Comparison of ENCODE assay signal across 8 cellular contexts in genomic region chr19:44071824-44072542, GRCh38. TPM values are rescaled to one million over a fixed set of nuclear protein-coding genes. Genes with fewer than 3 reads are reported as not detected.
A peak's percentile ranks its signal among the peaks of the same experiment; 100 is the strongest.
DNase-seq lines count a peak whose midpoint lies in the region; ATAC-seq and TF ChIP-seq lines count a peak whose summit lies in the region.

ZNF284 (plus strand) TSS chr19:44072159; CDS start chr19:44076390, 4,231 bp downstream.

- H2BK120ac ChIP-seq in H9 (ENCODE audit: low read depth, low read length, poor library complexity, severe bottlenecking) = no peak within 1 kb of the TSS

- peaks cover 19 to 30% (median 30%) of the 10 kb centered on the region in 3 experiments for H3K36me3 Mint-ChIP-seq in H9 (ENCODE audit: insufficient read depth in 1 of 3, low read depth in 3 of 3)

- no peak within 1 kb of the TSS for H3K18ac ChIP-seq in H9 (ENCODE audit: insufficient read length, low read depth, low read length)

- TF ChIP-seq CTCF in H9 (conservative IDR thresholded peaks at IDR 0.05) (no peak), heart right ventricle (IDR thresholded peaks at IDR 0.05) (no peak), upper lobe of left lung (IDR thresholded peaks at IDR 0.05) (peak in 1 of 6 experiments; percentile 20)

- TF ChIP-seq POLR2A in upper lobe of left lung (IDR thresholded peaks at IDR 0.05) = peak in 2 of 4 donors; percentile 22 to 37

- no peak within 1 kb of the TSS for H3K56ac ChIP-seq in H9 (ENCODE audit: insufficient read length, low read depth, low read length)

- no peak within 1 kb of the TSS for H4K91ac ChIP-seq in H9 (ENCODE audit: insufficient read length, low read depth, low read length)

- no peak within 1 kb of the TSS for H3K4ac ChIP-seq in H9 (ENCODE audit: low read depth, low read length)

- H3K27me3 ChIP-seq in H9 (ENCODE audit: insufficient read depth, low read length) = no peaks in the 10 kb centered on the region; the same call in 1 of the 2 replicates
- H3K27me3 ChIP-seq in heart right ventricle = no peaks in the 10 kb centered on the region
- H3K27me3 ChIP-seq in upper lobe of left lung = no peaks in the 10 kb centered on the region

- no peak within 1 kb of the TSS for H2BK12ac ChIP-seq in H9 (ENCODE audit: insufficient read length, low read depth, low read length)

- peak within 1 kb of the TSS; percentile 88 to 89 for H3K4me3 Mint-ChIP-seq in H9

- H3K14ac ChIP-seq in H9 (ENCODE audit: insufficient read depth, low read length) = no peak within 1 kb of the TSS

- H3K9ac ChIP-seq in H9 (ENCODE audit: extremely low read depth, insufficient read length, low read length) = peak within 1 kb of the TSS; percentile 27

- no CpG with 5 or more reads among the region's 40 CpGs for WGBS in H9 (ENCODE audit: extremely low coverage, insufficient read length, low lambda C conversion rate)
- WGBS in adipose tissue, 3 donors = 1 to 2% (median 1%) methylated on average over 40 of the region's 40 CpGs
- 0 to 1% methylated on average over 40 of the region's 40 CpGs for WGBS in heart right ventricle, 2 donors
- 0% methylated on average over 26 to 38 of the region's 40 CpGs for WGBS in upper lobe of left lung, 2 donors

- H2AFZ ChIP-seq in H9 (ENCODE audit: low read length) = peak within 1 kb of the TSS; percentile 68

- no peak within 1 kb of the TSS for H2AK5ac ChIP-seq in H9 (ENCODE audit: insufficient read length, low read length)

- H3K36me3 ChIP-seq in heart right ventricle (peaks cover 0 to 25% (median 8%) of the 10 kb centered on the region in 9 donors), upper lobe of left lung (peaks cover 0 to 5% (median 4%) of the 10 kb centered on the region in 4 donors)

- H4K20me1 ChIP-seq in H9 (ENCODE audit: control insufficient read depth, insufficient read depth, insufficient read length) = no peaks in the 10 kb centered on the region

- no peak within 1 kb of the TSS for H2BK15ac ChIP-seq in H9 (ENCODE audit: low read depth, low read length)

- H2BK5ac ChIP-seq in H9 (ENCODE audit: insufficient read length, low read length) = no peak within 1 kb of the TSS

- no peaks in the 10 kb centered on the region for H3K79me1 ChIP-seq in H9 (ENCODE audit: insufficient read depth, low read depth, low read length, poor library complexity, severe bottlenecking)

- peaks cover 33 to 39% of the 10 kb centered on the region in 2 experiments for H3K9me3 Mint-ChIP-seq in H9

- H3K23ac ChIP-seq in H9 (ENCODE audit: insufficient read length, low read depth, low read length) = no peak within 1 kb of the TSS

- no peaks in the 10 kb centered on the region for H3K79me2 ChIP-seq in H9 (ENCODE audit: insufficient read depth, low read length)

- H3K27me3 Mint-ChIP-seq in H9 (ENCODE audit: low read depth) = peaks cover 33% of the 10 kb centered on the region

- intact Hi-C loops in heart right ventricle (cut with DNase I) = loop anchor here in 3 of 10 donors (2.0 to 5.0 kb wide), 4 partner anchors 19 to 70 kb away; partner anchors contain the start of genes ZNF223 (in 1 of the 3), ZNF224 (in 1 of the 3) and ZNF230 (in 1 of the 3)

- TF ChIP-seq EP300 in upper lobe of left lung (IDR thresholded peaks at IDR 0.05) = no peak

- H4K8ac ChIP-seq in H9 (replicated peaks; ENCODE audit: insufficient read length, low read depth, low read length) = no peak within 1 kb of the TSS

- peaks cover 12 to 16% of the 10 kb centered on the region in 2 experiments for H3K4me1 Mint-ChIP-seq in H9

- H3K27ac Mint-ChIP-seq in H9 = peak within 1 kb of the TSS in 2 of 3 experiments; percentile 65 to 70; a peak in 3 of 7 replicates

- H3K27ac ChIP-seq in H9 (ENCODE audit: insufficient read length, low read depth, low read length) = no peak within 1 kb of the TSS
- peak within 1 kb of the TSS; percentile 59 for H3K27ac ChIP-seq in adipose tissue (ENCODE audit: low read depth, low read length)
- H3K27ac ChIP-seq in heart right ventricle = peak within 1 kb of the TSS in 8 of 10 donors; percentile 51 to 72 (median 63)
- H3K27ac ChIP-seq in upper lobe of left lung = peak within 1 kb of the TSS; percentile 21 to 71 (median 59)

- no peak within 1 kb of the TSS for H3T11ph ChIP-seq in H9 (ENCODE audit: low read length)

- no peaks in the 10 kb centered on the region for H3K4me1 ChIP-seq in H9 (ENCODE audit: insufficient read depth, low read length)
- H3K4me1 ChIP-seq in heart right ventricle = peaks cover 0 to 21% (median 15%) of the 10 kb centered on the region in 9 donors
- H3K4me1 ChIP-seq in upper lobe of left lung = peaks cover 4 to 17% (median 13%) of the 10 kb centered on the region in 4 donors

- peaks cover 14% of the 10 kb centered on the region for H3K23me2 ChIP-seq in H9 (ENCODE audit: insufficient read length, low read depth, low read length, poor library complexity, severe bottlenecking)

- peak within 1 kb of the TSS; percentile 86 for H3K4me2 ChIP-seq in H9 (ENCODE audit: insufficient read depth, insufficient read length, low read length)

- DNase-seq in ELR (ENCODE audit: low read depth) (peak; percentile 93), H9 (peak; percentile 95), NCI-H1092 treated with DMSO at 0.1 percent for 48 hours (lab: John Stamatoyannopoulos, UW) (peak; percentile 65), T follicular helper cell (ENCODE audit: low read depth) (peak; percentile 78), heart right ventricle (peak; percentile 80 to 91), pons (ENCODE audit: low spot score) (peak; percentile 95), upper lobe of left lung (peak; percentile 73 to 90)

- peak; percentile 97 to 100 (median 100) for ATAC-seq in heart right ventricle
- ATAC-seq in upper lobe of left lung (ENCODE audit: low FRiP score in 2 of 2) = peak; percentile 97 to 99

- H3K9me3 ChIP-seq in H9 (ENCODE audit: control insufficient read depth, low read depth, low read length) = peaks cover under 1% of the 10 kb centered on the region
- peaks cover 0 to 45% (median 14%) of the 10 kb centered on the region in 11 donors for H3K9me3 ChIP-seq in heart right ventricle
- peaks cover 6 to 23% (median 13%) of the 10 kb centered on the region in 4 donors for H3K9me3 ChIP-seq in upper lobe of left lung

- peak within 1 kb of the TSS; percentile 48 to 76 (median 69) for H3K4me3 ChIP-seq in heart right ventricle
- H3K4me3 ChIP-seq in upper lobe of left lung = peak within 1 kb of the TSS; percentile 53 to 83 (median 72)

- no peak within 1 kb of the TSS for H2BK20ac ChIP-seq in H9 (ENCODE audit: low read depth, low read length, poor library complexity, severe bottlenecking)

- no peak within 1 kb of the TSS for H4K5ac ChIP-seq in H9 (ENCODE audit: insufficient read length, low read depth, low read length)

RNA-seq across cellular contexts. Expression of gene ZNF284, which starts in this region (rescaled TPM):
- total RNA-seq in H9 (2021) (2.6 and 3.0 TPM in 2 replicates), heart right ventricle (1 to 10 TPM; 1.2 to 2.6 (median 1.8) TPM), upper lobe of left lung (1 to 10 TPM; 1.0 to 4.8 (median 1.8) TPM)
- polyA plus RNA-seq in adipose tissue (under 1 TPM; 0.16 to 0.90 (median 0.35) TPM), heart right ventricle (1 to 10 TPM in 1 of 2 donors, under 1 TPM in 1; 0.65 to 1.8 TPM)
